In genomic region chr6:41939091-41939847, GRCh38 we compare ENCODE assay signal across 2 cellular contexts.
TF ChIP-seq lines count a peak whose summit lies in the region.

No MANE protein-coding gene starts in this region.

TF ChIP-seq in SK-N-SH, 30 proteins besides CTCF, POLR2A, EP300 and RAD21 (continued from another document):
- TF ChIP-seq EZH2phosphoT487 (IDR thresholded peaks at IDR 0.05; ENCODE audit: borderline replicate concordance, low read depth) (no peak), SIN3A (IDR thresholded peaks at IDR 0.05; ENCODE audit: borderline replicate concordance, low read depth, low read length) (no peak), IRF3 (IDR thresholded peaks at IDR 0.05; ENCODE audit: low read depth, low read length) (no peak)

TF ChIP-seq in SK-N-SH treated with all-trans-retinoic acid at 6 μM for 48 hours, 23 proteins besides CTCF, POLR2A, EP300 and RAD21 (continued from another document):
- TF ChIP-seq ESRRG (CRISPR knock-in tag; IDR thresholded peaks at IDR 0.05) (no peak), GLIS3 (CRISPR knock-in tag; IDR thresholded peaks at IDR 0.05) (no peak), OSR1 (CRISPR knock-in tag; IDR thresholded peaks at IDR 0.05) (no peak)
